ENCODE assay signal across 3 cellular contexts in the genomic region with DNA sequence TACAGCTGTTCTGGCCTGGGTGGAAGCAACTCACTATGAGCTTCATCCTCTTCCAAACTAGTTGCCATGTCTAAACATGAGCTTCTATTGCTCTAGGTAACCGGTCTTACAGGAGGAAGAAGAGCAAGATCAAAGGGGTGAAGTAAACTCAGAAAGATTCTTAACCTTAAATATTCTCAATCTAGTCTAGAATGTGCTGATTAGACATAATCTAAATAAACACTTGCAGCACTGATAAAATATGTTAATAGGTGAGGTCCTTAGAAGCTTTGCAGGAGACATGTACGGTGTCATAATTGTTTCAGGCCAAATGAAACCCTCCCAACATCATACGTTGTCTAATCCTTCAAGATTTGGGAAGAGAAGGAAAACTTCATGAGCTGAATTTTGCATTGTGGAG.
A peak's percentile ranks its signal among the peaks of the same experiment; 100 is the strongest.
TF ChIP-seq lines count a peak whose summit lies in the region.

No MANE protein-coding gene starts in this region.

TF ChIP-seq in A549, 52 proteins besides CTCF, POLR2A, EP300 and RAD21:
- no peak for TF ChIP-seq TFCP2L1 (CRISPR knock-in tag; IDR thresholded peaks at IDR 0.05)
- TF ChIP-seq MAFK (IDR thresholded peaks at IDR 0.05; ENCODE audit: partially characterized antibody) = peak; percentile 92

TF ChIP-seq in IMR-90, 13 proteins besides CTCF, POLR2A, EP300 and RAD21 (continued from another document):
- TF ChIP-seq SMC3 (IDR thresholded peaks at IDR 0.05; ENCODE audit: low read depth, low read length) = no peak

TF ChIP-seq in K562, 482 proteins besides CTCF, POLR2A, EP300 and RAD21:
- TF ChIP-seq KLF13 (tag; IDR thresholded peaks at IDR 0.05; ENCODE audit: borderline replicate concordance, low read depth) (no peak), COPS2 (conservative IDR thresholded peaks at IDR 0.05) (no peak), ZNF408 (CRISPR knock-in tag; IDR thresholded peaks at IDR 0.05; ENCODE audit: low read depth) (no peak), ZNF197 (CRISPR knock-in tag; IDR thresholded peaks at IDR 0.05; ENCODE audit: low read depth) (no peak), C11orf30 (IDR thresholded peaks at IDR 0.05; ENCODE audit: low read depth) (peak; percentile 44; the same call in 1 of the 2 replicates), L3MBTL2 (IDR thresholded peaks at IDR 0.05) (no peak), TEAD1 (CRISPR knock-in tag; IDR thresholded peaks at IDR 0.05) (no peak), PHB (CRISPR knock-in tag; IDR thresholded peaks at IDR 0.05) (no peak), LEF1 (IDR thresholded peaks at IDR 0.05) (no peak), ZNF584 (CRISPR knock-in tag; IDR thresholded peaks at IDR 0.05; ENCODE audit: low read depth) (no peak), TFAM (CRISPR knock-in tag; conservative IDR thresholded peaks at IDR 0.05) (no peak), MAFF (IDR thresholded peaks at IDR 0.05; ENCODE audit: low read length) (peak; percentile 65), ZNF316 (IDR thresholded peaks at IDR 0.05) (peak; percentile 64; the same call in 1 of the 2 replicates), ZBED1 (IDR thresholded peaks at IDR 0.05) (no peak), MCM7 (IDR thresholded peaks at IDR 0.05) (no peak), MAFK (IDR thresholded peaks at IDR 0.05; ENCODE audit: low read length) (peak; percentile 64), RFX7 (CRISPR knock-in tag; IDR thresholded peaks at IDR 0.05) (no peak), U2AF1 (optimal IDR thresholded peaks at IDR 0.05; ENCODE audit: low read depth, low read length) (no peak), TCF7 (IDR thresholded peaks at IDR 0.05; ENCODE audit: borderline replicate concordance) (no peak), TCF3 (CRISPR knock-in tag; IDR thresholded peaks at IDR 0.05) (no peak), CBFA2T2 (conservative IDR thresholded peaks at IDR 0.05) (no peak), ETS2 (tag; IDR thresholded peaks at IDR 0.05; ENCODE audit: borderline replicate concordance, poor library complexity, severe bottlenecking) (no peak), SRSF1 (IDR thresholded peaks at IDR 0.05; ENCODE audit: low read depth, low read length) (no peak), PTTG1 (tag; IDR thresholded peaks at IDR 0.05; ENCODE audit: low read depth) (no peak), HNRNPUL1 (IDR thresholded peaks at IDR 0.05; ENCODE audit: low read length) (no peak), NR1H2 (CRISPR knock-in tag; IDR thresholded peaks at IDR 0.05) (no peak), RBM14 (IDR thresholded peaks at IDR 0.05; ENCODE audit: borderline replicate concordance, insufficient read depth, low read depth, low read length) (no peak), PHF8 (IDR thresholded peaks at IDR 0.05; ENCODE audit: borderline replicate concordance, low read length) (no peak), ZNF253 (CRISPR knock-in tag; conservative IDR thresholded peaks at IDR 0.05) (no peak), MAFG (tag; conservative IDR thresholded peaks at IDR 0.05) (0 out of 2 replicates have a peak, but pooled peaks have one; percentile 37), ZNF436 (CRISPR knock-in tag; IDR thresholded peaks at IDR 0.05) (no peak), HIVEP1 (CRISPR knock-in tag; IDR thresholded peaks at IDR 0.05) (no peak), RUNX1 (IDR thresholded peaks at IDR 0.05; ENCODE audit: low read depth) (no peak), MCM5 (IDR thresholded peaks at IDR 0.05; ENCODE audit: low read depth) (no peak), NR2C2 (CRISPR knock-in tag; IDR thresholded peaks at IDR 0.05) (no peak), NR2C2 (tag; IDR thresholded peaks at IDR 0.05) (no peak), DDX20 (tag; IDR thresholded peaks at IDR 0.05; ENCODE audit: low read depth) (no peak), ZNF184 (CRISPR knock-in tag; IDR thresholded peaks at IDR 0.05) (no peak), ZNF445 (CRISPR knock-in tag; IDR thresholded peaks at IDR 0.05; ENCODE audit: low read depth) (no peak)
- TF ChIP-seq, protein P1, sequence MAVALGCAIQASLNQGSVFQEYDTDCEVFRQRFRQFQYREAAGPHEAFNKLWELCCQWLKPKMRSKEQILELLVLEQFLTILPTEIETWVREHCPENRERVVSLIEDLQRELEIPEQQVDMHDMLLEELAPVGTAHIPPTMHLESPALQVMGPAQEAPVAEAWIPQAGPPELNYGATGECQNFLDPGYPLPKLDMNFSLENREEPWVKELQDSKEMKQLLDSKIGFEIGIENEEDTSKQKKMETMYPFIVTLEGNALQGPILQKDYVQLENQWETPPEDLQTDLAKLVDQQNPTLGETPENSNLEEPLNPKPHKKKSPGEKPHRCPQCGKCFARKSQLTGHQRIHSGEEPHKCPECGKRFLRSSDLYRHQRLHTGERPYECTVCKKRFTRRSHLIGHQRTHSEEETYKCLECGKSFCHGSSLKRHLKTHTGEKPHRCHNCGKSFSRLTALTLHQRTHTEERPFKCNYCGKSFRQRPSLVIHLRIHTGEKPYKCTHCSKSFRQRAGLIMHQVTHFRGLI (CRISPR knock-in tag; IDR thresholded peaks at IDR 0.05) = no peak
- TF ChIP-seq, protein P2, sequence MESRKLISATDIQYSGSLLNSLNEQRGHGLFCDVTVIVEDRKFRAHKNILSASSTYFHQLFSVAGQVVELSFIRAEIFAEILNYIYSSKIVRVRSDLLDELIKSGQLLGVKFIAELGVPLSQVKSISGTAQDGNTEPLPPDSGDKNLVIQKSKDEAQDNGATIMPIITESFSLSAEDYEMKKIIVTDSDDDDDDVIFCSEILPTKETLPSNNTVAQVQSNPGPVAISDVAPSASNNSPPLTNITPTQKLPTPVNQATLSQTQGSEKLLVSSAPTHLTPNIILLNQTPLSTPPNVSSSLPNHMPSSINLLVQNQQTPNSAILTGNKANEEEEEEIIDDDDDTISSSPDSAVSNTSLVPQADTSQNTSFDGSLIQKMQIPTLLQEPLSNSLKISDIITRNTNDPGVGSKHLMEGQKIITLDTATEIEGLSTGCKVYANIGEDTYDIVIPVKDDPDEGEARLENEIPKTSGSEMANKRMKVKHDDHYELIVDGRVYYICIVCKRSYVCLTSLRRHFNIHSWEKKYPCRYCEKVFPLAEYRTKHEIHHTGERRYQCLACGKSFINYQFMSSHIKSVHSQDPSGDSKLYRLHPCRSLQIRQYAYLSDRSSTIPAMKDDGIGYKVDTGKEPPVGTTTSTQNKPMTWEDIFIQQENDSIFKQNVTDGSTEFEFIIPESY (CRISPR knock-in tag; IDR thresholded peaks at IDR 0.05) = no peak
- TF ChIP-seq, protein P3, sequence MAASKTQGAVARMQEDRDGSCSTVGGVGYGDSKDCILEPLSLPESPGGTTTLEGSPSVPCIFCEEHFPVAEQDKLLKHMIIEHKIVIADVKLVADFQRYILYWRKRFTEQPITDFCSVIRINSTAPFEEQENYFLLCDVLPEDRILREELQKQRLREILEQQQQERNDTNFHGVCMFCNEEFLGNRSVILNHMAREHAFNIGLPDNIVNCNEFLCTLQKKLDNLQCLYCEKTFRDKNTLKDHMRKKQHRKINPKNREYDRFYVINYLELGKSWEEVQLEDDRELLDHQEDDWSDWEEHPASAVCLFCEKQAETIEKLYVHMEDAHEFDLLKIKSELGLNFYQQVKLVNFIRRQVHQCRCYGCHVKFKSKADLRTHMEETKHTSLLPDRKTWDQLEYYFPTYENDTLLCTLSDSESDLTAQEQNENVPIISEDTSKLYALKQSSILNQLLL (CRISPR knock-in tag; IDR thresholded peaks at IDR 0.05; ENCODE audit: borderline replicate concordance) = no peak
- TF ChIP-seq, protein P4, sequence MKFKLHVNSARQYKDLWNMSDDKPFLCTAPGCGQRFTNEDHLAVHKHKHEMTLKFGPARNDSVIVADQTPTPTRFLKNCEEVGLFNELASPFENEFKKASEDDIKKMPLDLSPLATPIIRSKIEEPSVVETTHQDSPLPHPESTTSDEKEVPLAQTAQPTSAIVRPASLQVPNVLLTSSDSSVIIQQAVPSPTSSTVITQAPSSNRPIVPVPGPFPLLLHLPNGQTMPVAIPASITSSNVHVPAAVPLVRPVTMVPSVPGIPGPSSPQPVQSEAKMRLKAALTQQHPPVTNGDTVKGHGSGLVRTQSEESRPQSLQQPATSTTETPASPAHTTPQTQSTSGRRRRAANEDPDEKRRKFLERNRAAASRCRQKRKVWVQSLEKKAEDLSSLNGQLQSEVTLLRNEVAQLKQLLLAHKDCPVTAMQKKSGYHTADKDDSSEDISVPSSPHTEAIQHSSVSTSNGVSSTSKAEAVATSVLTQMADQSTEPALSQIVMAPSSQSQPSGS (CRISPR knock-in tag; IDR thresholded peaks at IDR 0.05) = no peak
- TF ChIP-seq, protein P5, sequence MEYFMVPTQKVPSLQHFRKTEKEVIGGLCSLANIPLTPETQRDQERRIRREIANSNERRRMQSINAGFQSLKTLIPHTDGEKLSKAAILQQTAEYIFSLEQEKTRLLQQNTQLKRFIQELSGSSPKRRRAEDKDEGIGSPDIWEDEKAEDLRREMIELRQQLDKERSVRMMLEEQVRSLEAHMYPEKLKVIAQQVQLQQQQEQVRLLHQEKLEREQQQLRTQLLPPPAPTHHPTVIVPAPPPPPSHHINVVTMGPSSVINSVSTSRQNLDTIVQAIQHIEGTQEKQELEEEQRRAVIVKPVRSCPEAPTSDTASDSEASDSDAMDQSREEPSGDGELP (CRISPR knock-in tag; IDR thresholded peaks at IDR 0.05; ENCODE audit: borderline replicate concordance) = no peak
